Comparison of ENCODE assay signal across 17 cellular contexts in genomic region chr19:16142032-16142580, GRCh38. TPM values are rescaled to one million over a fixed set of nuclear protein-coding genes. Genes with fewer than 3 reads are reported as not detected.
DNase-seq lines count a peak whose midpoint lies in the region; ATAC-seq and TF ChIP-seq lines count a peak whose summit lies in the region.
"Had no signal": no experiment of that assay in that cellular context is flagged by ENCODE, and none has a peak within 500 bp of the region (broad histone marks: within the 10 kb centered on the region; RNA-seq: fewer than 3 reads in every experiment).

No MANE protein-coding gene starts in this region.

- H3K4me1 ChIP-seq in OCI-LY7 (ENCODE audit: insufficient read depth, low read length, poor library complexity, severe bottlenecking) = peaks cover 59% of the 10 kb centered on the region

- H3K4me2 ChIP-seq in OCI-LY7 (ENCODE audit: low read length) = no peak overlapping the region

- intact Hi-C loops in OCI-LY7 (cut with micrococcal nuclease; ENCODE audit: unreplicated experiment) (no loop called here), Right ventricle myocardium inferior (cut with DNase I) (no loop called here)

- peaks cover 0 to 6% (median 3%) of the 10 kb centered on the region in 7 donors for H3K9me3 Mint-ChIP-seq in naive B cell

- peaks cover 34% of the 10 kb centered on the region for H3K79me2 ChIP-seq in OCI-LY7 (ENCODE audit: insufficient read depth, low read depth, low read length)

- peak overlapping the region; percentile 81 for H3K27ac ChIP-seq in OCI-LY7 (ENCODE audit: low read depth, low read length, poor library complexity, severe bottlenecking)
- H3K27ac ChIP-seq: ovary had no signal

- CTCF ChIA-PET in OCI-LY7 (lab: Charles Lee; ENCODE audit: unreplicated experiment) = no interaction called here

- H4K20me1 ChIP-seq in OCI-LY7 (ENCODE audit: insufficient read depth, low read length) = no peaks in the 10 kb centered on the region

- ATAC-seq in naive B cell (ENCODE audit: low read depth in 2 of 2) (no peak), Right ventricle myocardium inferior (no peak)
- ATAC-seq: HCT116 had no signal

- no peaks in the 10 kb centered on the region for H3K9me2 ChIP-seq in OCI-LY7 (ENCODE audit: insufficient read depth, low read length)

- POLR2A ChIA-PET in OCI-LY7 (lab: Charles Lee) = interaction anchor here (1.0 to 1.5 kb wide), 2 partner anchors 11 to 25 kb away, joined by 4 to 5 read pairs; no protein-coding TSS in a partner anchor

- H3K4me1 Mint-ChIP-seq in naive B cell = peaks cover 44 to 85% (median 55%) of the 10 kb centered on the region in 3 donors

- no peaks in the 10 kb centered on the region for H3K27me3 ChIP-seq in MG63
- H3K27me3 ChIP-seq: ovary had no signal

- H3K36me3 Mint-ChIP-seq in naive B cell = peaks cover 4 to 7% of the 10 kb centered on the region in 2 donors

- BruUV-seq in OCI-LY7 (replicated peaks; lab: Mats Ljungman, UMichigan) = no TSS peak

- DNase-seq in SIG-M5 treated with dmso at 0.1 percent for 504 hours (lab: John Stamatoyannopoulos, UW; ENCODE audit: unreplicated experiment) (peak; percentile 59), SIG-M5 (lab: John Stamatoyannopoulos, UW) (no peak), OCI-LY7 (ENCODE audit: low spot score) (no peak), naive B cell (no peak), MG63 (no peak), Right ventricle myocardium inferior (ENCODE audit: missing footprints) (no peak)
- DNase-seq: 8988T; activated CD8-positive, alpha-beta memory T cell treated with anti-CD3 and anti-CD28 coated beads, Interleukin-2, amount 50 U/mL, for 48 hours; aorta; dermis blood vessel endothelial cell; mesenchymal stem cell; ovary; stimulated activated CD4-positive, alpha-beta T cell treated with anti-CD3 and anti-CD28 coated beads, Interleukin-15, amount 100 ng/mL, for 24 hours had no signal

- no peak overlapping the region for H3K4me3 ChIP-seq in OCI-LY7 (ENCODE audit: low read depth, low read length, poor library complexity, severe bottlenecking)
- no peak overlapping the region for H3K4me3 ChIP-seq in MG63
- H3K4me3 ChIP-seq: ovary had no signal

- H3K9me3 ChIP-seq in OCI-LY7 (ENCODE audit: low read length) (no peaks in the 10 kb centered on the region), MG63 (no peaks in the 10 kb centered on the region)
- H3K9me3 ChIP-seq: ovary had no signal

- H3K36me3 ChIP-seq in OCI-LY7 (ENCODE audit: insufficient read depth, low read length) (peaks cover 12% of the 10 kb centered on the region), MG63 (no peaks in the 10 kb centered on the region)
- H3K36me3 ChIP-seq: ovary had no signal

- peak overlapping the region in 6 of 8 donors; percentile 19 to 63 (median 51) for H3K4me3 Mint-ChIP-seq in naive B cell

- H2AFZ ChIP-seq in OCI-LY7 (ENCODE audit: low read length) = no peak overlapping the region

- H3K27ac Mint-ChIP-seq in naive B cell = peak overlapping the region; percentile 90 to 100 (median 99)

- no peak for TF ChIP-seq CTCF in OCI-LY7 (conservative IDR thresholded peaks at IDR 0.05; ENCODE audit: low read length)

- no peaks in the 10 kb centered on the region for H3K27me3 Mint-ChIP-seq in naive B cell

RNA-seq across cellular contexts. Expression of gene HSH2D, which starts 1.4 kb away (rescaled TPM):
- 52.4 and 57.6 TPM in 2 replicates for total RNA-seq in OCI-LY7 (2014; rRNA removed; shearing (Covaris generic))
- total RNA-seq in OCI-LY7 (2022) (70.4 and 79.0 TPM in 2 replicates), Right ventricle myocardium inferior (0.49 TPM)
- 10 to 100 TPM; 25.7 to 53.2 (median 40.1) TPM for polyA plus RNA-seq in naive B cell (ENCODE audit: low read depth in 6 of 6)
- not detected in 2 replicates for total RNA-seq in MG63 (2014; rRNA removed; shearing (Covaris generic); ENCODE audit: low replicate concordance)
- total RNA-seq: dermis blood vessel endothelial cell, RPMI7951 had no signal

RNA-seq across cellular contexts. Expression of gene RAB8A, which starts 30.4 kb away (rescaled TPM):
- total RNA-seq in OCI-LY7 (2014; rRNA removed; shearing (Covaris generic)) = 64.9 and 69.1 TPM in 2 replicates
- total RNA-seq in OCI-LY7 (2022) = 124 and 138 TPM in 2 replicates
- polyA plus RNA-seq in naive B cell (ENCODE audit: low read depth in 6 of 6) = 100 to 1,000 TPM in 5 of 6 donors, 10 to 100 TPM in 1; 98.8 to 134 (median 112) TPM
- total RNA-seq in MG63 (2014; rRNA removed; shearing (Covaris generic); ENCODE audit: low replicate concordance) = 134 and 149 TPM in 2 replicates
- total RNA-seq in Right ventricle myocardium inferior = 25.6 TPM

RNA-seq across cellular contexts. Expression of gene CIB3, which starts 31.2 kb away (rescaled TPM):
- 5.4 TPM in 1 of 2 replicates, not detected in the other for total RNA-seq in OCI-LY7 (2014; rRNA removed; shearing (Covaris generic))
- total RNA-seq in OCI-LY7 (2022) (not detected in 2 replicates), Right ventricle myocardium inferior (not detected)
- polyA plus RNA-seq in naive B cell (ENCODE audit: low read depth in 6 of 6) = not detected
- total RNA-seq in MG63 (2014; rRNA removed; shearing (Covaris generic); ENCODE audit: low replicate concordance) = not detected in 2 replicates
- total RNA-seq: aorta, dermis blood vessel endothelial cell, M059J, ovary, RPMI7951, urinary bladder had no signal
- polyA plus RNA-seq: ovary, urinary bladder had no signal

RNA-seq across cellular contexts. Expression of gene FAM32A, which starts 43.1 kb away (rescaled TPM):
- 71.0 and 104 TPM in 2 replicates for total RNA-seq in OCI-LY7 (2014; rRNA removed; shearing (Covaris generic))
- total RNA-seq in OCI-LY7 (2022) (64.5 and 65.7 TPM in 2 replicates), Right ventricle myocardium inferior (38.8 TPM)
- 100 to 1,000 TPM; 123 to 235 (median 155) TPM for polyA plus RNA-seq in naive B cell (ENCODE audit: low read depth in 6 of 6)
- 128 and 150 TPM in 2 replicates for total RNA-seq in MG63 (2014; rRNA removed; shearing (Covaris generic); ENCODE audit: low replicate concordance)

RNA-seq across cellular contexts. Expression of gene AP1M1, which starts 55.6 kb away (rescaled TPM):
- 68.4 and 92.9 TPM in 2 replicates for total RNA-seq in OCI-LY7 (2014; rRNA removed; shearing (Covaris generic))
- total RNA-seq in OCI-LY7 (2022) (94.6 and 104 TPM in 2 replicates), Right ventricle myocardium inferior (39.4 TPM)
- polyA plus RNA-seq in naive B cell (ENCODE audit: low read depth in 6 of 6) = 100 to 1,000 TPM; 121 to 135 (median 122) TPM
- 85.6 and 135 TPM in 2 replicates for total RNA-seq in MG63 (2014; rRNA removed; shearing (Covaris generic); ENCODE audit: low replicate concordance)

Comparison
In these comparisons a context has a peak if more than half of its experiments do, and no peak if none do; other contexts are left out.
1. RNA of gene HSH2D, which starts 1.4 kb away (total RNA-seq): 52.4 to 79.0 TPM in OCI-LY7; 0.49 TPM in Right ventricle myocardium inferior (single experiment) and not detected in MG63; every median in the first group is over 10 times any median in the second.